ENCODE assay signal across 32 cellular contexts in the genomic region with DNA sequence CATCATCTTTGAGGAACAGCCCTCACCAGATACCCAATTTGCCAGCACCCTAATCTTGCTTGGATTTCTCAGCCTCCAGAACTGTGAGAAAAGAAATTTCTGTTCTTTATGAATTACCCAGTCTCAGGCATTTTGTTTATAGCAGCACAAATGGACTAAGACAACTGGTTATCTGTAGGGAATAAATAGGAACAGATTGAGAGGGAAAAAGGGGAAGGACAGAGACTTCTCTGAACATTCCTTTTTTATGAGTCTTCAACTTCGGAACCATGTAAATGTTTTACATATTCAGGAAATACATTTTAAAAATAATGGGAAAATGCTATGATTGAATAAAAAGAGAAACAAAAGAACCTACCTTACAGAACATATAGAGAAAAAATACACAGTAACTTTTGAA. TPM values are rescaled to one million over a fixed set of nuclear protein-coding genes. Genes with fewer than 3 reads are reported as not detected.
DNase-seq lines count a peak whose midpoint lies in the region; ATAC-seq and TF ChIP-seq lines count a peak whose summit lies in the region.
"Had no signal": no experiment of that assay in that cellular context is flagged by ENCODE, and none has a peak within 500 bp of the region (broad histone marks: within the 10 kb centered on the region; RNA-seq: fewer than 3 reads in every experiment).

No MANE protein-coding gene starts in this region.

- peak; percentile 34 for DNase-seq in AG09309 (ENCODE audit: low read depth)
- peak; percentile 50 for DNase-seq in HFFc6
- DNase-seq in chondrocyte (ENCODE audit: low spot score), result no peak
- peak; percentile 47 for DNase-seq in iris pigment epithelial cell (ENCODE audit: low read depth)
- no peak for DNase-seq in NCI-H345 (lab: John Stamatoyannopoulos, UW)
- DNase-seq in stimulated activated naive CD8-positive, alpha-beta T cell treated with anti-CD3 and anti-CD28 coated beads, Interleukin-15, amount 100 ng/mL, for 72 hours, result no peak
- no peak for DNase-seq in activated CD4-positive, alpha-beta T cell treated with anti-CD3 and anti-CD28 coated beads for 48 hours
- DNase-seq: activated B cell treated with CpG ODN at 0.5 μM for 24 hours; activated naive CD4-positive, alpha-beta T cell treated with anti-CD3 and anti-CD28 coated beads, Interleukin-2, amount 50 U/mL, for 16 hours; C1 segment of cervical spinal cord; COR-L47; DMS53; glutamatergic neuron; midbrain; naive thymus-derived CD4-positive, alpha-beta T cell; NCI-H1105 treated with DMSO at 0.1 percent for 48 hours; NCI-H2029; NCI-H2227 treated with DMSO at 0.1 percent for 48 hours; nucleus accumbens; SHP77 treated with DMSO at 0.1 percent for 48 hours; stimulated activated naive CD4-positive, alpha-beta T cell treated with Interleukin-2 at 50 U/mL for 16 hours; T-cell had no signal

- H3K36me3 Mint-ChIP-seq in HFFc6 (ENCODE audit: low read depth) (peaks cover 25% of the 10 kb centered on the region), chondrocyte (ENCODE audit: low read depth) (no peaks in the 10 kb centered on the region)

- H3K27me3 Mint-ChIP-seq in HFFc6 (ENCODE audit: insufficient read depth) (no peaks in the 10 kb centered on the region), chondrocyte (ENCODE audit: low read depth) (no peaks in the 10 kb centered on the region)
- no peaks in the 10 kb centered on the region for H3K27me3 Mint-ChIP-seq in stimulated activated naive CD8-positive, alpha-beta T cell treated with anti-CD3 and anti-CD28 coated beads, Interleukin-15, amount 100 ng/mL, for 72 hours
- H3K27me3 Mint-ChIP-seq: activated B cell treated with CpG ODN at 0.5 μM for 24 hours; dendritic cell treated with granulocyte-macrophage colony-stimulating factor and Interleukin-4, amounts not matched to agents 40 ng/mL and 50 ng/mL, for 4 days; naive thymus-derived CD4-positive, alpha-beta T cell; T-cell had no signal

- H3K4me3 Mint-ChIP-seq in HFFc6 (no peak overlapping the region; the same call in 1 of the 2 replicates), chondrocyte (ENCODE audit: unreplicated experiment) (no peak overlapping the region)
- H3K4me3 Mint-ChIP-seq in stimulated activated naive CD8-positive, alpha-beta T cell treated with anti-CD3 and anti-CD28 coated beads, Interleukin-15, amount 100 ng/mL, for 72 hours, result no peak overlapping the region
- H3K4me3 Mint-ChIP-seq: activated B cell treated with CpG ODN at 0.5 μM for 24 hours; activated T-helper 1 cell treated with anti-CD3 and anti-CD28 coated beads, Interleukin-12 subunit alpha, Interleukin-12 subunit beta, Interleukin-2, Interleukin-4 antibody, amounts not matched to agents 30 ng/mL and 10 ng/mL and 1 ng/mL, durations not matched to agents 14 hours and 24 hours and 36 hours; dendritic cell treated with granulocyte-macrophage colony-stimulating factor and Interleukin-4, amounts not matched to agents 40 ng/mL and 50 ng/mL, for 4 days; T-cell had no signal

- ATAC-seq in stimulated activated naive CD8-positive, alpha-beta T cell treated with anti-CD3 and anti-CD28 coated beads, Interleukin-15, amount 100 ng/mL, for 72 hours, result no peak
- ATAC-seq in HG03280 (IDR thresholded peaks at IDR 0.05; ENCODE audit: unreplicated experiment), result no peak
- ATAC-seq: naive thymus-derived CD4-positive, alpha-beta T cell; Panc1; T-cell had no signal

- H3K4me1 Mint-ChIP-seq in HFFc6 (ENCODE audit: low read depth) (peaks cover 42% of the 10 kb centered on the region), chondrocyte (ENCODE audit: low read depth) (peaks cover 22% of the 10 kb centered on the region)
- peaks cover 37% of the 10 kb centered on the region for H3K4me1 Mint-ChIP-seq in stimulated activated naive CD8-positive, alpha-beta T cell treated with anti-CD3 and anti-CD28 coated beads, Interleukin-15, amount 100 ng/mL, for 72 hours

- no peak for TF ChIP-seq CTCF in AG09309 (IDR thresholded peaks at IDR 0.05; ENCODE audit: control insufficient read depth, insufficient read depth, low read depth, low read length, missing control alignments)
- no peak for TF ChIP-seq CTCF in HFFc6 (IDR thresholded peaks at IDR 0.05)
- no peak for TF ChIP-seq CTCF in chondrocyte (IDR thresholded peaks at IDR 0.05)

- peak overlapping the region; percentile 51; the same call in 1 of the 2 replicates for H3K27ac Mint-ChIP-seq in HFFc6
- peak overlapping the region; percentile 25 for H3K27ac Mint-ChIP-seq in chondrocyte (ENCODE audit: unreplicated experiment)
- H3K27ac Mint-ChIP-seq in stimulated activated naive CD8-positive, alpha-beta T cell treated with anti-CD3 and anti-CD28 coated beads, Interleukin-15, amount 100 ng/mL, for 72 hours, result no peak overlapping the region
- H3K27ac Mint-ChIP-seq: activated B cell treated with CpG ODN at 0.5 μM for 24 hours; activated T-helper 1 cell treated with anti-CD3 and anti-CD28 coated beads, Interleukin-12 subunit alpha, Interleukin-12 subunit beta, Interleukin-2, Interleukin-4 antibody, amounts not matched to agents 30 ng/mL and 10 ng/mL and 1 ng/mL, durations not matched to agents 14 hours and 24 hours and 36 hours; dendritic cell treated with granulocyte-macrophage colony-stimulating factor and Interleukin-4, amounts not matched to agents 40 ng/mL and 50 ng/mL, for 4 days had no signal

- no peak overlapping the region for H3K4me3 ChIP-seq in AG09309 (ENCODE audit: control insufficient read depth, low read depth, low read length)
- H3K4me3 ChIP-seq: cardiac muscle cell, esophagus muscularis mucosa, K562 had no signal

- no peaks in the 10 kb centered on the region for H3K9me3 Mint-ChIP-seq in HFFc6
- peaks cover 3% of the 10 kb centered on the region for H3K9me3 Mint-ChIP-seq in chondrocyte (ENCODE audit: low read depth)
- H3K9me3 Mint-ChIP-seq in stimulated activated naive CD8-positive, alpha-beta T cell treated with anti-CD3 and anti-CD28 coated beads, Interleukin-15, amount 100 ng/mL, for 72 hours, result peaks cover 0 to 5% of the 10 kb centered on the region in 2 donors
- H3K9me3 Mint-ChIP-seq: activated B cell treated with CpG ODN at 0.5 μM for 24 hours; activated T-helper 1 cell treated with anti-CD3 and anti-CD28 coated beads, Interleukin-12 subunit alpha, Interleukin-12 subunit beta, Interleukin-2, Interleukin-4 antibody, amounts not matched to agents 30 ng/mL and 10 ng/mL and 1 ng/mL, durations not matched to agents 14 hours and 24 hours and 36 hours; dendritic cell treated with granulocyte-macrophage colony-stimulating factor and Interleukin-4, amounts not matched to agents 40 ng/mL and 50 ng/mL, for 4 days; naive thymus-derived CD4-positive, alpha-beta T cell; T-cell had no signal

RNA-seq across cellular contexts. Expression of a gene that starts 20.9 kb away (rescaled TPM):
- total RNA-seq in HFFc6 (2021; fragmentation: NEBNext Ultra II Directional; extraction: Animal tissue kit (Norgen Biotek cat#: 25700)), result 10 to 100 TPM; 53.0 to 81.7 (median 65.4) TPM
- total RNA-seq in chondrocyte, result 76.0 to 92.4 TPM (median 89.1 TPM) in 3 replicates

RNA-seq across cellular contexts. Expression of a gene that starts 21.0 kb away (rescaled TPM):
- under 1 TPM in 3 of 6 experiments, not detected in 3; 0.09 to 0.12 (median 0.09) TPM for total RNA-seq in HFFc6 (2021; fragmentation: NEBNext Ultra II Directional; extraction: Animal tissue kit (Norgen Biotek cat#: 25700))
- not detected in 3 replicates for total RNA-seq in chondrocyte
- total RNA-seq: cardiac muscle cell, esophagus muscularis mucosa, HT1080, liver, MCF 10A had no signal

Comparison
In these comparisons a context has a peak if more than half of its experiments do, and no peak if none do; other contexts are left out.
1. DNase-seq: peak in AG09309 (single experiment), HFFc6 (single experiment) and iris pigment epithelial cell (single experiment); none in chondrocyte (single experiment), NCI-H345 (single experiment), stimulated activated naive CD8-positive, alpha-beta T cell treated with anti-CD3 and anti-CD28 coated beads, Interleukin-15, amount 100 ng/mL, for 72 hours (0 of 2) and activated CD4-positive, alpha-beta T cell treated with anti-CD3 and anti-CD28 coated beads for 48 hours (single experiment).
2. H3K27ac Mint-ChIP-seq: peak in HFFc6 (single experiment) and chondrocyte (single experiment); none in stimulated activated naive CD8-positive, alpha-beta T cell treated with anti-CD3 and anti-CD28 coated beads, Interleukin-15, amount 100 ng/mL, for 72 hours (0 of 2).